2 cellular contexts compared by ENCODE assay signal in genomic region chr6:27359231-27359630, GRCh38.
TF ChIP-seq lines count a peak whose summit lies in the region.

No MANE protein-coding gene starts in this region.

TF ChIP-seq in HEK293, 187 proteins besides CTCF, POLR2A, EP300 and RAD21:
- 0 out of 2 replicates have a peak, but pooled peaks have one; percentile 35 for TF ChIP-seq ZNF274 (IDR thresholded peaks at IDR 0.05; ENCODE audit: low read length)
- TF ChIP-seq ZNF274 (tag by site-specific recombination; IDR thresholded peaks at IDR 0.05; ENCODE audit: borderline replicate concordance): no peak
- no peak for TF ChIP-seq YY2 (tag by site-specific recombination; IDR thresholded peaks at IDR 0.05)
- no peak for TF ChIP-seq ZIC2 (tag by site-specific recombination; IDR thresholded peaks at IDR 0.05)

TF ChIP-seq in K562, 482 proteins besides CTCF, POLR2A, EP300 and RAD21:
- TF ChIP-seq ZNF431 (CRISPR knock-in tag; IDR thresholded peaks at IDR 0.05) (no peak), FOXP4 (CRISPR knock-in tag; IDR thresholded peaks at IDR 0.05; ENCODE audit: borderline replicate concordance) (no peak), FOXK2 (conservative IDR thresholded peaks at IDR 0.05 in 1 of 2, IDR thresholded peaks at IDR 0.05 in 1 of 2; ENCODE audit: low read depth in 2 of 2) (no peak), ZNF239 (CRISPR knock-in tag; IDR thresholded peaks at IDR 0.05) (no peak), ZNF274 (IDR thresholded peaks at IDR 0.05; ENCODE audit: borderline replicate concordance, low read depth, low read length) (peak; percentile 85; the same call in 1 of the 2 replicates), SIRT6 (IDR thresholded peaks at IDR 0.05; ENCODE audit: low read depth, low read length) (no peak), GTF2B (IDR thresholded peaks at IDR 0.05; ENCODE audit: extremely low read depth, insufficient read length) (no peak)
- TF ChIP-seq, protein P1, sequence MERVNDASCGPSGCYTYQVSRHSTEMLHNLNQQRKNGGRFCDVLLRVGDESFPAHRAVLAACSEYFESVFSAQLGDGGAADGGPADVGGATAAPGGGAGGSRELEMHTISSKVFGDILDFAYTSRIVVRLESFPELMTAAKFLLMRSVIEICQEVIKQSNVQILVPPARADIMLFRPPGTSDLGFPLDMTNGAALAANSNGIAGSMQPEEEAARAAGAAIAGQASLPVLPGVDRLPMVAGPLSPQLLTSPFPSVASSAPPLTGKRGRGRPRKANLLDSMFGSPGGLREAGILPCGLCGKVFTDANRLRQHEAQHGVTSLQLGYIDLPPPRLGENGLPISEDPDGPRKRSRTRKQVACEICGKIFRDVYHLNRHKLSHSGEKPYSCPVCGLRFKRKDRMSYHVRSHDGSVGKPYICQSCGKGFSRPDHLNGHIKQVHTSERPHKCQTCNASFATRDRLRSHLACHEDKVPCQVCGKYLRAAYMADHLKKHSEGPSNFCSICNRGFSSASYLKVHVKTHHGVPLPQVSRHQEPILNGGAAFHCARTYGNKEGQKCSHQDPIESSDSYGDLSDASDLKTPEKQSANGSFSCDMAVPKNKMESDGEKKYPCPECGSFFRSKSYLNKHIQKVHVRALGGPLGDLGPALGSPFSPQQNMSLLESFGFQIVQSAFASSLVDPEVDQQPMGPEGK (CRISPR knock-in tag; IDR thresholded peaks at IDR 0.05; ENCODE audit: borderline replicate concordance): no peak
